ENCODE assay signal across 8 cellular contexts in the genomic region with DNA sequence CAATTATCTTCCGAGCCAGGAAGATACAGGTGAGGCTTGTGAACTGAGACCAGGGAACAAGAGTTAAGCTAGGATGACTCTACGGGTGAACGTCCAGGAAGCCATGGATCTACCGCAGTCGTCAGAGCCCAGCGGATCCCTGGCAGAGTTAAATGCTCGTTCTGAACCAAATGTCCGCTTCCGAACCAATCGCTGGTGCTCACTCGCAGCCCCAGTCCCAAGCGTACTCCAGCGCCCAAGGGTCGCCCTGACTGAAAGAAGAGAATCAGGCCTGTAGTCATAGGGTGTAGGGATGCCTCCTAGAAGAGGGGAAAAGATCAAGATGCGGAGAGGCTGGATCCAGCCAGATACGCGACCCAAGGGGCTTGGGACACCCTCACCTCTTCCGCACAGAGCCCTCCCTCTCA. TPM values are rescaled to one million over a fixed set of nuclear protein-coding genes. Genes with fewer than 3 reads are reported as not detected.
A peak's percentile ranks its signal among the peaks of the same experiment; 100 is the strongest.
DNase-seq lines count a peak whose midpoint lies in the region; ATAC-seq, FAIRE-seq and TF ChIP-seq lines count a peak whose summit lies in the region.

No MANE protein-coding gene starts in this region.

- peak overlapping the region; percentile 92 for H3K4me3 ChIP-seq in BLaER1
- H3K4me3 ChIP-seq in endothelial cell of umbilical vein (replicated peaks in 1 of 3; ENCODE audit: insufficient read depth in 1 of 3, low read depth in 1 of 3, low read length in 3 of 3): peak overlapping the region; percentile 34 to 86 (median 66)

- peak; percentile 95 for TF ChIP-seq POLR2A in endothelial cell of umbilical vein (IDR thresholded peaks at IDR 0.05; ENCODE audit: low read depth, low read length)

- H2AFZ ChIP-seq in endothelial cell of umbilical vein (ENCODE audit: low read depth, low read length): peak overlapping the region; percentile 71

- POLR2A ChIA-PET in endothelial cell of umbilical vein (lab: Charles Lee): interaction anchor here (0.9 kb wide), 1 partner anchor 154 kb away, joined by 4 read pairs; no protein-coding TSS in a partner anchor

- H3K27me3 ChIP-seq in BLaER1 (no peaks in the 10 kb centered on the region), endothelial cell of umbilical vein (ENCODE audit: control insufficient read depth in 2 of 2, insufficient read depth in 2 of 2, low read length in 2 of 2) (no peaks in the 10 kb centered on the region)

- no peaks in the 10 kb centered on the region for H3K27me3 Mint-ChIP-seq in osteocyte (ENCODE audit: unreplicated experiment)

- H3K27ac ChIP-seq in BLaER1: peak overlapping the region; percentile 96
- H3K27ac ChIP-seq in endothelial cell of umbilical vein (ENCODE audit: insufficient read depth, low read depth, low read length): peak overlapping the region; percentile 38

- FAIRE-seq in endothelial cell of umbilical vein (lab: Jason Lieb, UNC): no peak

- CTCF ChIA-PET in endothelial cell of umbilical vein (lab: Charles Lee): interaction anchor here (1.1 to 3.8 kb wide), 5 partner anchors 20 to 156 kb away, joined by 4 to 75 read pairs (median 4); no protein-coding TSS in a partner anchor

- H3K9ac ChIP-seq in BLaER1 (peak overlapping the region; percentile 94), endothelial cell of umbilical vein (replicated peaks; ENCODE audit: extremely low read depth, insufficient read depth, low read length) (peak overlapping the region; percentile 87)

- no peaks in the 10 kb centered on the region for H3K9me1 ChIP-seq in endothelial cell of umbilical vein (replicated peaks; ENCODE audit: control insufficient read depth, extremely low read depth, insufficient read depth, low read length)

- H3K27ac Mint-ChIP-seq in osteocyte (ENCODE audit: unreplicated experiment): peak overlapping the region; percentile 100

- peaks cover 40% of the 10 kb centered on the region for H3K79me2 ChIP-seq in endothelial cell of umbilical vein (ENCODE audit: control insufficient read depth, insufficient read depth, low read length)

- H3K9me3 Mint-ChIP-seq in osteocyte (ENCODE audit: unreplicated experiment): no peaks in the 10 kb centered on the region

- peaks cover 23% of the 10 kb centered on the region for H3K4me1 Mint-ChIP-seq in osteocyte (ENCODE audit: unreplicated experiment)

- intact Hi-C loops in endothelial cell of umbilical vein (cut with micrococcal nuclease): loop anchor here (1.0 to 5.0 kb wide), 6 partner anchors 80 to 360 kb away; a partner anchor contains a TSS

- peaks cover 24% of the 10 kb centered on the region for H3K36me3 Mint-ChIP-seq in osteocyte (ENCODE audit: unreplicated experiment)

- H3K4me2 ChIP-seq in BLaER1: peak overlapping the region; percentile 83
- H3K4me2 ChIP-seq in endothelial cell of umbilical vein (ENCODE audit: insufficient read depth, low read length): peak overlapping the region; percentile 81

- dilution Hi-C loops in endothelial cell of umbilical vein (cut with MboI; ENCODE audit: extremely low pct_ligation_motif_present, low sequenced_read_pairs): no loop called here

- H3K9me3 ChIP-seq in BLaER1 (no peaks in the 10 kb centered on the region), endothelial cell of umbilical vein (replicated peaks; ENCODE audit: control insufficient read depth, insufficient read depth, low read length) (no peaks in the 10 kb centered on the region)

- ATAC-seq in GM21528 (IDR thresholded peaks at IDR 0.05; ENCODE audit: low FRiP score, unreplicated experiment) (peak; percentile 19), GM18858 (IDR thresholded peaks at IDR 0.05; ENCODE audit: unreplicated experiment) (no peak)

- H3K36me3 ChIP-seq in BLaER1 (peaks cover 42% of the 10 kb centered on the region), endothelial cell of umbilical vein (ENCODE audit: control insufficient read depth in 2 of 2, extremely low read depth in 1 of 2, insufficient read depth in 2 of 2, low read length in 2 of 2) (peaks cover 7 to 14% of the 10 kb centered on the region in 2 experiments)

- TSS peak; percentile 68 for BruUV-seq in endothelial cell of umbilical vein (replicated peaks; lab: Mats Ljungman, UMichigan)

- peaks cover 33% of the 10 kb centered on the region for H3K4me1 ChIP-seq in BLaER1
- peaks cover 21% of the 10 kb centered on the region for H3K4me1 ChIP-seq in endothelial cell of umbilical vein (ENCODE audit: control insufficient read depth, extremely low read depth, insufficient read depth, low read length)

- TF ChIP-seq CTCF in endothelial cell of umbilical vein (IDR thresholded peaks at IDR 0.05; ENCODE audit: extremely low read depth in 1 of 2, insufficient read depth in 1 of 2, low read depth in 1 of 2, low read length in 2 of 2): no peak
- no peak for TF ChIP-seq CTCF in osteocyte (IDR thresholded peaks at IDR 0.05)

- peak; percentile 52 for DNase-seq in RKO (ENCODE audit: low spot score)
- DNase-seq in endothelial cell of umbilical vein (ENCODE audit: low read depth, low spot score): no peak
- no peak for DNase-seq in osteocyte (ENCODE audit: extremely low spot score, unreplicated experiment)
- DNase-seq in NCI-H2171 treated with DMSO at 0.1 percent for 48 hours (lab: John Stamatoyannopoulos, UW): no peak
- DNase-seq in AG08396 (ENCODE audit: low spot score): no peak

- peak overlapping the region; percentile 99 for H3K4me3 Mint-ChIP-seq in osteocyte (ENCODE audit: unreplicated experiment)

- H4K20me1 ChIP-seq in BLaER1 (peaks cover 41% of the 10 kb centered on the region), endothelial cell of umbilical vein (replicated peaks; ENCODE audit: control insufficient read depth, extremely low read depth, insufficient read depth, low read length) (peaks cover 2% of the 10 kb centered on the region)

TF ChIP-seq in endothelial cell of umbilical vein, 7 proteins besides CTCF, POLR2A, EP300 and RAD21:
- no peak for TF ChIP-seq MYC (IDR thresholded peaks at IDR 0.05; ENCODE audit: low read depth, low read length)
- TF ChIP-seq, protein P1, sequence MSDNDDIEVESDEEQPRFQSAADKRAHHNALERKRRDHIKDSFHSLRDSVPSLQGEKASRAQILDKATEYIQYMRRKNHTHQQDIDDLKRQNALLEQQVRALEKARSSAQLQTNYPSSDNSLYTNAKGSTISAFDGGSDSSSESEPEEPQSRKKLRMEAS (IDR thresholded peaks at IDR 0.05; ENCODE audit: insufficient read depth, insufficient read length): no peak
- no peak for TF ChIP-seq EZH2 (IDR thresholded peaks at IDR 0.05; ENCODE audit: borderline replicate concordance, low read depth, low read length, severe bottlenecking)
- no peak for TF ChIP-seq FOS (IDR thresholded peaks at IDR 0.05; ENCODE audit: borderline replicate concordance, insufficient read depth, low read length)
- TF ChIP-seq JUN (IDR thresholded peaks at IDR 0.05; ENCODE audit: borderline replicate concordance, insufficient read depth, insufficient read length, low read depth): no peak
- no peak for TF ChIP-seq GATA2 (IDR thresholded peaks at IDR 0.05; ENCODE audit: insufficient read depth, insufficient read length, low read depth, low read length)
- TF ChIP-seq POLR2AphosphoS5 (IDR thresholded peaks at IDR 0.05; ENCODE audit: insufficient read depth, low read depth, low read length): no peak

RNA-seq across cellular contexts. Expression of a gene that starts 0.3 kb away (rescaled TPM):
- total RNA-seq in endothelial cell of umbilical vein (22.2 and 24.2 TPM in 2 replicates), osteocyte (23.7 and 29.3 TPM in 2 replicates)
- 28.2 and 28.4 TPM in 2 replicates for polyA plus RNA-seq in endothelial cell of umbilical vein
- 25.9 and 28.4 TPM in 2 replicates for polyA plus RNA-seq in endothelial cell of umbilical vein (2011; cell fraction: cytosol; rRNA removed)
- 51.9 and 54.2 TPM in 2 replicates for polyA plus RNA-seq in endothelial cell of umbilical vein (2011; cell fraction: nucleus; rRNA removed)
- polyA plus RNA-seq in endothelial cell of umbilical vein (2012): 22.2 and 25.4 TPM in 2 replicates
- 39.9 and 43.9 TPM in 2 replicates for polyA minus RNA-seq in endothelial cell of umbilical vein
- 6.9 TPM for polyA minus RNA-seq in endothelial cell of umbilical vein (2011; cell fraction: cytosol; rRNA and poly(A)+ RNA removed)
- polyA minus RNA-seq in endothelial cell of umbilical vein (2011; cell fraction: nucleus; rRNA and poly(A)+ RNA removed): 20.4 and 30.6 TPM in 2 replicates

RNA-seq across cellular contexts. Expression of a gene that starts 0.8 kb away (rescaled TPM):
- total RNA-seq in endothelial cell of umbilical vein: 158 and 166 TPM in 2 replicates
- polyA plus RNA-seq in endothelial cell of umbilical vein: 118 and 122 TPM in 2 replicates
- 182 and 189 TPM in 2 replicates for polyA plus RNA-seq in endothelial cell of umbilical vein (2011; cell fraction: cytosol; rRNA removed)
- 89.2 and 105 TPM in 2 replicates for polyA plus RNA-seq in endothelial cell of umbilical vein (2011; cell fraction: nucleus; rRNA removed)
- 130 and 158 TPM in 2 replicates for polyA plus RNA-seq in endothelial cell of umbilical vein (2012)
- 127 and 131 TPM in 2 replicates for polyA minus RNA-seq in endothelial cell of umbilical vein
- 89.9 TPM for polyA minus RNA-seq in endothelial cell of umbilical vein (2011; cell fraction: cytosol; rRNA and poly(A)+ RNA removed)
- polyA minus RNA-seq in endothelial cell of umbilical vein (2011; cell fraction: nucleus; rRNA and poly(A)+ RNA removed): 19.3 and 31.3 TPM in 2 replicates
- 115 TPM in 2 replicates for total RNA-seq in osteocyte

RNA-seq across cellular contexts. Expression of a gene that starts 33.8 kb away (rescaled TPM):
- total RNA-seq in endothelial cell of umbilical vein (0.33 and 0.48 TPM in 2 replicates), osteocyte (0.35 and 0.84 TPM in 2 replicates)
- polyA plus RNA-seq in endothelial cell of umbilical vein: 0.03 and 0.15 TPM in 2 replicates
- not detected in 2 replicates for polyA plus RNA-seq in endothelial cell of umbilical vein (2011; cell fraction: cytosol; rRNA removed)
- polyA plus RNA-seq in endothelial cell of umbilical vein (2011; cell fraction: nucleus; rRNA removed): 0.39 and 0.42 TPM in 2 replicates
- 0.10 and 0.17 TPM in 2 replicates for polyA plus RNA-seq in endothelial cell of umbilical vein (2012)
- polyA minus RNA-seq in endothelial cell of umbilical vein: 0.15 and 0.74 TPM in 2 replicates
- polyA minus RNA-seq in endothelial cell of umbilical vein (2011; cell fraction: cytosol; rRNA and poly(A)+ RNA removed): not detected
- polyA minus RNA-seq in endothelial cell of umbilical vein (2011; cell fraction: nucleus; rRNA and poly(A)+ RNA removed): 0.19 and 0.24 TPM in 2 replicates

RNA-seq across cellular contexts. Expression of a gene that starts 41.5 kb away (rescaled TPM):
- not detected in 2 replicates for total RNA-seq in endothelial cell of umbilical vein
- not detected in 2 replicates for polyA plus RNA-seq in endothelial cell of umbilical vein
- polyA plus RNA-seq in endothelial cell of umbilical vein (2011; cell fraction: cytosol; rRNA removed): not detected in 2 replicates
- not detected in 2 replicates for polyA plus RNA-seq in endothelial cell of umbilical vein (2011; cell fraction: nucleus; rRNA removed)
- not detected in 2 replicates for polyA plus RNA-seq in endothelial cell of umbilical vein (2012)
- polyA minus RNA-seq in endothelial cell of umbilical vein: not detected in 2 replicates
- polyA minus RNA-seq in endothelial cell of umbilical vein (2011; cell fraction: cytosol; rRNA and poly(A)+ RNA removed): not detected
- polyA minus RNA-seq in endothelial cell of umbilical vein (2011; cell fraction: nucleus; rRNA and poly(A)+ RNA removed): not detected in 2 replicates
- total RNA-seq in osteocyte: not detected in 2 replicates
